Comparison of ENCODE assay signal across 19 cellular contexts in genomic region chr3:56443372-56443771, GRCh38.
"Had no signal": no experiment of that assay in that cellular context is flagged by ENCODE, and none has a peak within 500 bp of the region (broad histone marks: within the 10 kb centered on the region; RNA-seq: fewer than 3 reads in every experiment).

No MANE protein-coding gene starts in this region.

- DNase-seq: KBM-7; NCI-H1092; NCI-H1436; NCI-H187 treated with DMSO at 0.1 percent for 48 hours; NCI-H2081; NCI-H2107; NCI-H2227 treated with DMSO at 0.1 percent for 48 hours; NCI-H446; NCI-H510A; NCI-H524 treated with DMSO at 0.1 percent for 48 hours; NCI-H69; NCI-H774; NK-92 treated with Interleukin-12 subunit alpha and Interleukin-12 subunit beta, amount 100 ng/mL, for 24 hours; OCI-M1; PC-9; Peyer's patch; SHP77 treated with DMSO at 0.1 percent for 48 hours; SJCRH30; T-helper 1 cell had no signal

- H3K27ac ChIP-seq: PC-9, Peyer's patch, SJCRH30 had no signal
